19 cellular contexts compared by ENCODE assay signal in the genomic region with DNA sequence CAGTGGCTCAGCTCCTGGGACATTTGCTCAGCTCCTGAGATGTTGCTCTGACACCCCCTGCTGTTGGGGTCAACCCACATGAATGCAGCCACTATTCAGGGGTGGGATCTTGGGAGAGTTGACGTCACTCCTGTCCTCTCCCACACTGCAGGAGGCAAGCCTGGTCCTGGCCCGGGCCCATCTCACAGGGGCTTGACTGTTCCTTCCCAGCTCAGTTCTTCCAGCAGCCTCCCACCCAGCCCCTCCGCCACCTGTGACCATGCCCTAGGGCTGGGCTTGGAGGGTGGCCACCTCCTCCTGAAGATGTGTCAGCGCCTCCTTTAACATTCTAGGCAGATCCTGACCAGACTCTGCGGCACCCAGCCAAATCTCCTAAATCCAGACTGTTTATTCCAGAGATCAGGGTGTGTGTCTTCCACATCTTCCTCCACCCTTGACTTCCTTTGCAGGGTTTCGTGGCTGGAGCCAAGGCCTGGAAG. TPM values are rescaled to one million over a fixed set of nuclear protein-coding genes. Genes with fewer than 3 reads are reported as not detected.
DNase-seq lines count a peak whose midpoint lies in the region; ATAC-seq, FAIRE-seq and TF ChIP-seq lines count a peak whose summit lies in the region.
"Had no signal": no experiment of that assay in that cellular context is flagged by ENCODE, and none has a peak within 500 bp of the region (broad histone marks: within the 10 kb centered on the region; RNA-seq: fewer than 3 reads in every experiment).

No MANE protein-coding gene starts in this region.

- H3K4me3 ChIP-seq in H7 (ENCODE audit: insufficient read depth, low read depth, low read length) (no peak overlapping the region), astrocyte of the cerebellum (ENCODE audit: low read depth, low read length) (no peak overlapping the region), left ventricle myocardium inferior (no peak overlapping the region), sigmoid colon (no peak overlapping the region)
- H3K4me3 ChIP-seq: ascending aorta had no signal

- H3K27me3 ChIP-seq in H7 (ENCODE audit: control insufficient read depth, insufficient read depth, low read length) (peaks cover 7% of the 10 kb centered on the region), left ventricle myocardium inferior (ENCODE audit: low read depth) (no peaks in the 10 kb centered on the region), sigmoid colon (no peaks in the 10 kb centered on the region)
- H3K27me3 ChIP-seq: ascending aorta had no signal

- 66 to 73% methylated on average over 6 of the region's 6 CpGs for WGBS in sigmoid colon, 2 donors

- H3K27ac ChIP-seq in left ventricle myocardium inferior (replicated peaks): peak overlapping the region; percentile 60
- peak overlapping the region in 3 of 4 donors; percentile 51 to 74 (median 68) for H3K27ac ChIP-seq in sigmoid colon
- no peak overlapping the region for H3K27ac ChIP-seq in substantia nigra (ENCODE audit: low read depth, low read length, poor library complexity, severe bottlenecking)
- H3K27ac ChIP-seq: ascending aorta, KMS-11 had no signal

- H3K9me3 ChIP-seq in left ventricle myocardium inferior (replicated peaks) (no peaks in the 10 kb centered on the region), sigmoid colon (no peaks in the 10 kb centered on the region)
- H3K9me3 ChIP-seq: ascending aorta had no signal

- TF ChIP-seq POLR2A in sigmoid colon (IDR thresholded peaks at IDR 0.05): no peak

- H3K4me1 ChIP-seq in left ventricle myocardium inferior: peaks cover 40% of the 10 kb centered on the region
- peaks cover 0 to 66% (median 63%) of the 10 kb centered on the region in 4 donors for H3K4me1 ChIP-seq in sigmoid colon

- in situ Hi-C loops in astrocyte of the cerebellum (cut with HindIII; ENCODE audit: low sequenced_read_pairs): no loop called here

- FAIRE-seq in HTR-8/SVneo (lab: Jason Lieb, UNC): no peak
- FAIRE-seq: frontal cortex had no signal

- H3K36me3 ChIP-seq in H7 (replicated peaks; ENCODE audit: control insufficient read depth, insufficient read depth, low read length) (no peaks in the 10 kb centered on the region), left ventricle myocardium inferior (no peaks in the 10 kb centered on the region), sigmoid colon (no peaks in the 10 kb centered on the region)
- H3K36me3 ChIP-seq: ascending aorta had no signal

- no peak for ATAC-seq in GM19395 (IDR thresholded peaks at IDR 0.05; ENCODE audit: unreplicated experiment)
- ATAC-seq in GM21423 (IDR thresholded peaks at IDR 0.05; ENCODE audit: unreplicated experiment): no peak

- intact Hi-C loops in left ventricle myocardium inferior (cut with micrococcal nuclease) (no loop called here), sigmoid colon (cut with DNase I) (loop anchor here (1.0 to 10.0 kb wide), 3 partner anchors 12 to 659 kb away; partner anchors contain the start of gene TM9SF3)

- DNase-seq in H7: peak; percentile 46
- DNase-seq in astrocyte of the cerebellum (ENCODE audit: low read depth): peak; percentile 63
- peak; percentile 69 for DNase-seq in left ventricle myocardium inferior
- peak; percentile 97 for DNase-seq in sigmoid colon
- DNase-seq in HTR-8/SVneo (ENCODE audit: insufficient read length, low spot score): no peak
- DNase-seq in substantia nigra (lab: John Stamatoyannopoulos, UW): no peak
- DNase-seq: activated CD4-positive, alpha-beta T cell treated with anti-CD3 and anti-CD28 coated beads, Interleukin-2, amount 50 U/mL, for 4 hours; C1 segment of cervical spinal cord; DMS53; islet precursor cell; NCI-H2029 treated with DMSO at 0.1 percent for 48 hours; SHP77; stimulated activated naive CD4-positive, alpha-beta T cell; T1000 had no signal

- TF ChIP-seq CTCF in astrocyte of the cerebellum (IDR thresholded peaks at IDR 0.05; ENCODE audit: low read depth, low read length, missing control alignments) (no peak), left ventricle myocardium inferior (IDR thresholded peaks at IDR 0.05; ENCODE audit: borderline replicate concordance) (no peak), sigmoid colon (IDR thresholded peaks at IDR 0.05) (no peak)

- TF ChIP-seq EP300 in sigmoid colon (IDR thresholded peaks at IDR 0.05): peak in 3 of 4 donors; percentile 47 to 91 (median 75)

RNA-seq across cellular contexts. Expression of gene OPALIN, which starts 19.1 kb away (rescaled TPM):
- not detected in 2 replicates for total RNA-seq in H7 (2014; rRNA removed; shearing (Covaris generic))
- total RNA-seq in left ventricle myocardium inferior (not detected), sigmoid colon (not detected)
- not detected for polyA plus RNA-seq in sigmoid colon
- total RNA-seq: ascending aorta, frontal cortex had no signal

Comparison
In these comparisons a context has a peak if more than half of its experiments do, and no peak if none do; other contexts are left out.
1. DNase-seq: peak in H7 (single experiment), astrocyte of the cerebellum (single experiment), left ventricle myocardium inferior (single experiment) and sigmoid colon (single experiment); none in HTR-8/SVneo (single experiment) and substantia nigra (0 of 49).